8 cellular contexts compared by ENCODE assay signal in genomic region chr13:96027496-96027895, GRCh38.
"Had no signal": no experiment of that assay in that cellular context is flagged by ENCODE, and none has a peak within 500 bp of the region (broad histone marks: within the 10 kb centered on the region; RNA-seq: fewer than 3 reads in every experiment).

No MANE protein-coding gene starts in this region.

- DNase-seq: GDM1, GF-D8 had no signal

- ATAC-seq: GM12878 had no signal

- H3K4me3 ChIP-seq: GM12878 had no signal

- FAIRE-seq: G401.6, GM12878, GM12891, GM12892, GM18507, GM19239 had no signal
